In genomic region chr4:16597829-16598228, GRCh38 we compare ENCODE assay signal across 20 cellular contexts.
DNase-seq lines count a peak whose midpoint lies in the region; ATAC-seq and TF ChIP-seq lines count a peak whose summit lies in the region.
"Had no signal": no experiment of that assay in that cellular context is flagged by ENCODE, and none has a peak within 500 bp of the region (broad histone marks: within the 10 kb centered on the region; RNA-seq: fewer than 3 reads in every experiment).

No MANE protein-coding gene starts in this region.

- no peaks in the 10 kb centered on the region; the same call in 1 of the 2 replicates for H3K27me3 Mint-ChIP-seq in HFFc6 (ENCODE audit: insufficient read depth)
- H3K27me3 Mint-ChIP-seq: activated naive CD8-positive, alpha-beta T cell treated with anti-CD3 and anti-CD28 coated beads, Interleukin-2, amount 10 ng/mL, durations not matched to agents 7 days and 5 days; activated T-cell treated with anti-CD3 and anti-CD28 coated beads, Interleukin-2, amount 50 U/mL, for 24 hours; CD4-positive, CD25-positive, alpha-beta regulatory T cell; IgD-negative memory B cell; stimulated activated naive CD8-positive, alpha-beta T cell treated with anti-CD3 and anti-CD28 coated beads, Interleukin-15, Interleukin-2, amounts not matched to agents 100 ng/mL and 50 ng/mL, for 24 hours had no signal

- H3K4me1 Mint-ChIP-seq in HFFc6 (ENCODE audit: low read depth): peaks cover 15% of the 10 kb centered on the region
- H3K4me1 Mint-ChIP-seq: activated naive CD8-positive, alpha-beta T cell treated with anti-CD3 and anti-CD28 coated beads, Interleukin-2, amount 10 ng/mL, durations not matched to agents 7 days and 5 days; CD4-positive, CD25-positive, alpha-beta regulatory T cell; IgD-negative memory B cell had no signal

- H3K9me2 ChIP-seq in PC-9 (ENCODE audit: insufficient read depth): no peaks in the 10 kb centered on the region

- H3K4me3 ChIP-seq in osteoblast (ENCODE audit: insufficient read depth, low read length) (no peak overlapping the region), PC-9 (no peak overlapping the region)
- H3K4me3 ChIP-seq: Peyer's patch had no signal

- DNase-seq in HFFc6 (peak; percentile 61), astrocyte of the hippocampus (ENCODE audit: low read depth, low spot score) (peak; percentile 75), left ventricle myocardium superior (no peak), osteoblast (ENCODE audit: insufficient read length, low spot score, missing footprints) (no peak), PC-9 (no peak)
- DNase-seq: activated CD4-positive, alpha-beta T cell treated with anti-CD3 and anti-CD28 coated beads for 48 hours; activated naive CD8-positive, alpha-beta T cell treated with anti-CD3 and anti-CD28 coated beads, Interleukin-2, amount 10 ng/mL, durations not matched to agents 7 days and 5 days; activated T-cell treated with anti-CD3 and anti-CD28 coated beads, Interleukin-2, amount 50 U/mL, for 24 hours; CD4-positive, CD25-positive, alpha-beta regulatory T cell; effector CD8-positive, alpha-beta T cell; head of caudate nucleus; NCI-H1436; NCI-H446 treated with DMSO at 0.1 percent for 48 hours; nephron progenitor cell; Peyer's patch; T-helper 2 cell had no signal

- no TSS peak for BruUV-seq in PC-9 (replicated peaks; lab: Mats Ljungman, UMichigan)

- H3K9me3 ChIP-seq in osteoblast (ENCODE audit: low read depth, low read length) (no peaks in the 10 kb centered on the region), PC-9 (ENCODE audit: insufficient read depth, low read depth) (no peaks in the 10 kb centered on the region)
- H3K9me3 ChIP-seq: Peyer's patch had no signal

- POLR2A ChIA-PET in PC-9 (lab: Charles Lee; ENCODE audit: unreplicated experiment): no interaction called here

- no peaks in the 10 kb centered on the region for H3K79me2 ChIP-seq in osteoblast (ENCODE audit: insufficient read depth, low read length)
- no peaks in the 10 kb centered on the region for H3K79me2 ChIP-seq in PC-9 (ENCODE audit: low read depth)

- intact Hi-C loops in left ventricle myocardium superior (cut with micrococcal nuclease): no loop called here
- intact Hi-C loops in PC-9 (cut with micrococcal nuclease; ENCODE audit: unreplicated experiment): no loop called here

- H3K27ac ChIP-seq in osteoblast (ENCODE audit: low read depth, low read length) (peak overlapping the region; percentile 96), PC-9 (no peak overlapping the region)
- H3K27ac ChIP-seq: Peyer's patch had no signal

- peak overlapping the region; percentile 39; the same call in 1 of the 2 replicates for H3K4me3 Mint-ChIP-seq in HFFc6
- H3K4me3 Mint-ChIP-seq: activated naive CD8-positive, alpha-beta T cell treated with anti-CD3 and anti-CD28 coated beads, Interleukin-2, amount 10 ng/mL, durations not matched to agents 7 days and 5 days; activated T-cell treated with anti-CD3 and anti-CD28 coated beads, Interleukin-2, amount 50 U/mL, for 24 hours; CD4-positive, CD25-positive, alpha-beta regulatory T cell; IgD-negative memory B cell; nephron progenitor cell; stimulated activated naive CD8-positive, alpha-beta T cell treated with anti-CD3 and anti-CD28 coated beads, Interleukin-15, Interleukin-2, amounts not matched to agents 100 ng/mL and 50 ng/mL, for 24 hours had no signal

- H3K9me3 Mint-ChIP-seq in HFFc6: no peaks in the 10 kb centered on the region
- H3K9me3 Mint-ChIP-seq: activated naive CD8-positive, alpha-beta T cell treated with anti-CD3 and anti-CD28 coated beads, Interleukin-2, amount 10 ng/mL, durations not matched to agents 7 days and 5 days; activated T-cell treated with anti-CD3 and anti-CD28 coated beads, Interleukin-2, amount 50 U/mL, for 24 hours; CD4-positive, CD25-positive, alpha-beta regulatory T cell; nephron progenitor cell; stimulated activated naive CD8-positive, alpha-beta T cell treated with anti-CD3 and anti-CD28 coated beads, Interleukin-15, Interleukin-2, amounts not matched to agents 100 ng/mL and 50 ng/mL, for 24 hours had no signal

- H3K36me3 ChIP-seq in osteoblast (ENCODE audit: insufficient read depth, low read length): no peaks in the 10 kb centered on the region
- H3K36me3 ChIP-seq in PC-9 (ENCODE audit: low read depth): no peaks in the 10 kb centered on the region
- H3K36me3 ChIP-seq: Peyer's patch had no signal

- H3K4me1 ChIP-seq in osteoblast (ENCODE audit: insufficient read depth, low read length) (peaks cover 20% of the 10 kb centered on the region), PC-9 (replicated peaks; ENCODE audit: insufficient read depth) (no peaks in the 10 kb centered on the region)
- H3K4me1 ChIP-seq: Peyer's patch had no signal

- H4K20me1 ChIP-seq in osteoblast (ENCODE audit: insufficient read depth, low read length) (no peaks in the 10 kb centered on the region), PC-9 (ENCODE audit: insufficient read depth) (no peaks in the 10 kb centered on the region)

- H3K27me3 ChIP-seq in osteoblast (ENCODE audit: insufficient read depth, low read length) (no peaks in the 10 kb centered on the region), PC-9 (ENCODE audit: insufficient read depth, low read depth) (no peaks in the 10 kb centered on the region; the same call in 1 of the 2 replicates)
- H3K27me3 ChIP-seq: Peyer's patch had no signal

- peak overlapping the region; percentile 93 for H3K27ac Mint-ChIP-seq in HFFc6
- H3K27ac Mint-ChIP-seq: activated naive CD8-positive, alpha-beta T cell treated with anti-CD3 and anti-CD28 coated beads, Interleukin-2, amount 10 ng/mL, durations not matched to agents 7 days and 5 days; activated T-cell treated with anti-CD3 and anti-CD28 coated beads, Interleukin-2, amount 50 U/mL, for 24 hours; CD4-positive, CD25-positive, alpha-beta regulatory T cell; IgD-negative memory B cell; nephron progenitor cell; stimulated activated naive CD8-positive, alpha-beta T cell treated with anti-CD3 and anti-CD28 coated beads, Interleukin-15, Interleukin-2, amounts not matched to agents 100 ng/mL and 50 ng/mL, for 24 hours had no signal

- ATAC-seq in left ventricle myocardium superior (peak; percentile 23), GM18517 (IDR thresholded peaks at IDR 0.05; ENCODE audit: unreplicated experiment) (no peak), HG02678 (IDR thresholded peaks at IDR 0.05; ENCODE audit: unreplicated experiment) (no peak)

- CTCF ChIA-PET in PC-9 (lab: Charles Lee): no interaction called here

- H3K4me2 ChIP-seq in osteoblast (ENCODE audit: insufficient read depth, low read length): peak overlapping the region; percentile 56
- no peak overlapping the region for H3K4me2 ChIP-seq in PC-9

- H3F3A ChIP-seq in PC-9 (ENCODE audit: insufficient read depth, low read depth): no peaks in the 10 kb centered on the region

- H3K36me3 Mint-ChIP-seq in HFFc6 (ENCODE audit: low read depth): peaks cover 5% of the 10 kb centered on the region
- H3K36me3 Mint-ChIP-seq: activated naive CD8-positive, alpha-beta T cell treated with anti-CD3 and anti-CD28 coated beads, Interleukin-2, amount 10 ng/mL, durations not matched to agents 7 days and 5 days; CD4-positive, CD25-positive, alpha-beta regulatory T cell had no signal

- no peak for TF ChIP-seq CTCF in HFFc6 (IDR thresholded peaks at IDR 0.05)
- no peak for TF ChIP-seq CTCF in osteoblast (IDR thresholded peaks at IDR 0.05; ENCODE audit: extremely low read depth, low read depth, low read length)
- no peak for TF ChIP-seq CTCF in PC-9 (conservative IDR thresholded peaks at IDR 0.05)

- H2AFZ ChIP-seq in osteoblast (ENCODE audit: low read length): peak overlapping the region; percentile 65
- H2AFZ ChIP-seq in PC-9: no peak overlapping the region

Comparison
In these comparisons a context has a peak if more than half of its experiments do, and no peak if none do; other contexts are left out.
1. DNase-seq: peak in HFFc6 (single experiment) and astrocyte of the hippocampus (single experiment); none in left ventricle myocardium superior (single experiment), osteoblast (single experiment) and PC-9 (0 of 2).